ENCODE assay signal across 8 cellular contexts in genomic region chr5:71447218-71447808, GRCh38. TPM values are rescaled to one million over a fixed set of nuclear protein-coding genes. Genes with fewer than 3 reads are reported as not detected.
DNase-seq lines count a peak whose midpoint lies in the region; ATAC-seq and TF ChIP-seq lines count a peak whose summit lies in the region.
"Not testable (repeated sequence)": the region's sequence is repeated elsewhere in the genome, so short reads cannot be mapped to it uniquely, and the experiment has no call there.

No MANE protein-coding gene starts in this region.

- peaks cover 10 to 11% of the 10 kb centered on the region in 2 experiments for H3K4me1 Mint-ChIP-seq in H9
- H3K4me1 Mint-ChIP-seq in natural killer cell: not testable (repeated sequence)

- H4K8ac ChIP-seq in H9 (replicated peaks; ENCODE audit: insufficient read length, low read depth, low read length): not testable (repeated sequence)

- not testable (repeated sequence) for H3K4me3 Mint-ChIP-seq in H9, natural killer cell

- not testable (repeated sequence) for H3K56ac ChIP-seq in H9 (ENCODE audit: insufficient read length, low read depth, low read length)

- not testable (repeated sequence) for H2BK12ac ChIP-seq in H9 (ENCODE audit: insufficient read length, low read depth, low read length)

- H3K4me1 ChIP-seq in H9 (ENCODE audit: insufficient read depth, low read length); esophagus muscularis mucosa: not testable (repeated sequence)

- H3T11ph ChIP-seq in H9 (ENCODE audit: low read length): not testable (repeated sequence)

- H3K27ac ChIP-seq in H9 (ENCODE audit: insufficient read length, low read depth, low read length); esophagus muscularis mucosa (replicated peaks in 1 of 4); substantia nigra (ENCODE audit: low read depth, low read length, poor library complexity, severe bottlenecking): not testable (repeated sequence)

- not testable (repeated sequence) for H4K20me1 ChIP-seq in H9 (ENCODE audit: control insufficient read depth, insufficient read depth, insufficient read length)

- H3K27me3 Mint-ChIP-seq in H9 (ENCODE audit: low read depth) (peaks cover 25% of the 10 kb centered on the region), natural killer cell (ENCODE audit: low read depth in 2 of 2) (peaks cover 24 to 27% of the 10 kb centered on the region in 2 donors)

- not testable (repeated sequence) for H4K91ac ChIP-seq in H9 (ENCODE audit: insufficient read length, low read depth, low read length)

- not testable (repeated sequence) for H2BK15ac ChIP-seq in H9 (ENCODE audit: low read depth, low read length)

- not testable (repeated sequence) for H3K27me3 ChIP-seq in H9 (ENCODE audit: insufficient read depth, low read length)
- H3K27me3 ChIP-seq in MG63: peaks cover 41% of the 10 kb centered on the region
- peaks cover 0 to 29% (median 8%) of the 10 kb centered on the region in 4 donors for H3K27me3 ChIP-seq in esophagus muscularis mucosa

- not testable (repeated sequence) for H2AK5ac ChIP-seq in H9 (ENCODE audit: insufficient read length, low read length)

- H3K4me3 ChIP-seq in MG63, esophagus muscularis mucosa: not testable (repeated sequence)

- not testable (repeated sequence) for TF ChIP-seq POLR2A in esophagus muscularis mucosa (IDR thresholded peaks at IDR 0.05; ENCODE audit: low read depth)

- H2BK120ac ChIP-seq in H9 (ENCODE audit: low read depth, low read length, poor library complexity, severe bottlenecking): not testable (repeated sequence)

- not testable (repeated sequence) for H3K23ac ChIP-seq in H9 (ENCODE audit: insufficient read length, low read depth, low read length)

- H3K36me3 Mint-ChIP-seq in H9 (ENCODE audit: insufficient read depth in 1 of 3, low read depth in 3 of 3); natural killer cell: not testable (repeated sequence)

- H3K79me1 ChIP-seq in H9 (ENCODE audit: insufficient read depth, low read depth, low read length, poor library complexity, severe bottlenecking): not testable (repeated sequence)

- WGBS in H9 (ENCODE audit: extremely low coverage, insufficient read length, low lambda C conversion rate): no CpG with 5 or more reads among the region's 6 CpGs
- WGBS in esophagus muscularis mucosa: 0% methylated on average over 5 of the region's 6 CpGs

- not testable (repeated sequence) for H3K27ac Mint-ChIP-seq in H9, natural killer cell

- not testable (repeated sequence) for H2BK20ac ChIP-seq in H9 (ENCODE audit: low read depth, low read length, poor library complexity, severe bottlenecking)

- H4K5ac ChIP-seq in H9 (ENCODE audit: insufficient read length, low read depth, low read length): not testable (repeated sequence)

- not testable (repeated sequence) for H2AFZ ChIP-seq in H9 (ENCODE audit: low read length)

- H3K9me3 ChIP-seq in H9 (ENCODE audit: control insufficient read depth, low read depth, low read length); MG63; esophagus muscularis mucosa: not testable (repeated sequence)

- ATAC-seq in natural killer cell: peak; percentile 64 to 91 (median 85)

- H3K4ac ChIP-seq in H9 (ENCODE audit: low read depth, low read length): not testable (repeated sequence)

- peak; percentile 57 for DNase-seq in GDM1 (lab: John Stamatoyannopoulos, UW)
- DNase-seq in H9: peak; percentile 67
- DNase-seq in MG63: peak; percentile 54
- DNase-seq in RPMI8226: peak; percentile 61
- peak; percentile 54 for DNase-seq in activated T-cell treated with anti-CD3 and anti-CD28 coated beads, Interleukin-2, amount 50 U/mL, for 1 hour
- DNase-seq in esophagus muscularis mucosa (ENCODE audit: extremely low spot score); natural killer cell: not testable (repeated sequence)
- DNase-seq in substantia nigra (lab: John Stamatoyannopoulos, UW): peak in 41 of 49 donors; percentile 1 to 65 (median 27)

- not testable (repeated sequence) for H3K18ac ChIP-seq in H9 (ENCODE audit: insufficient read length, low read depth, low read length)

- H3K23me2 ChIP-seq in H9 (ENCODE audit: insufficient read length, low read depth, low read length, poor library complexity, severe bottlenecking): not testable (repeated sequence)

- H3K4me2 ChIP-seq in H9 (ENCODE audit: insufficient read depth, insufficient read length, low read length): not testable (repeated sequence)

- intact Hi-C loops in esophagus muscularis mucosa (cut with DNase I); natural killer cell (cut with micrococcal nuclease): not testable (repeated sequence)

- not testable (repeated sequence) for H3K79me2 ChIP-seq in H9 (ENCODE audit: insufficient read depth, low read length)

- H3K36me3 ChIP-seq in MG63, esophagus muscularis mucosa: not testable (repeated sequence)

- TF ChIP-seq EP300 in esophagus muscularis mucosa (IDR thresholded peaks at IDR 0.05): not testable (repeated sequence)

- not testable (repeated sequence) for H2BK5ac ChIP-seq in H9 (ENCODE audit: insufficient read length, low read length)

- not testable (repeated sequence) for H3K9me3 Mint-ChIP-seq in H9, natural killer cell

- TF ChIP-seq CTCF in H9 (conservative IDR thresholded peaks at IDR 0.05) (peak; percentile 67), esophagus muscularis mucosa (IDR thresholded peaks at IDR 0.05) (peak in 2 of 3 experiments; percentile 27 to 30)
- not testable (repeated sequence) for TF ChIP-seq CTCF in natural killer cell (IDR thresholded peaks at IDR 0.05)

- not testable (repeated sequence) for H3K9ac ChIP-seq in H9 (ENCODE audit: extremely low read depth, insufficient read length, low read length)

- not testable (repeated sequence) for H3K14ac ChIP-seq in H9 (ENCODE audit: insufficient read depth, low read length)

RNA-seq across cellular contexts. Expression of gene BDP1, which starts 8.1 kb away (rescaled TPM):
- total RNA-seq in H9 (2021) (29.2 and 31.5 TPM in 2 replicates), esophagus muscularis mucosa (10 to 100 TPM; 24.4 to 29.5 (median 25.5) TPM), natural killer cell (10 to 100 TPM; 45.1 to 46.2 (median 45.8) TPM)
- 6.7 and 15.6 TPM in 2 replicates for total RNA-seq in MG63 (2014; rRNA removed; shearing (Covaris generic); ENCODE audit: low replicate concordance)
